ENCODE assay signal across 16 cellular contexts in the genomic region with DNA sequence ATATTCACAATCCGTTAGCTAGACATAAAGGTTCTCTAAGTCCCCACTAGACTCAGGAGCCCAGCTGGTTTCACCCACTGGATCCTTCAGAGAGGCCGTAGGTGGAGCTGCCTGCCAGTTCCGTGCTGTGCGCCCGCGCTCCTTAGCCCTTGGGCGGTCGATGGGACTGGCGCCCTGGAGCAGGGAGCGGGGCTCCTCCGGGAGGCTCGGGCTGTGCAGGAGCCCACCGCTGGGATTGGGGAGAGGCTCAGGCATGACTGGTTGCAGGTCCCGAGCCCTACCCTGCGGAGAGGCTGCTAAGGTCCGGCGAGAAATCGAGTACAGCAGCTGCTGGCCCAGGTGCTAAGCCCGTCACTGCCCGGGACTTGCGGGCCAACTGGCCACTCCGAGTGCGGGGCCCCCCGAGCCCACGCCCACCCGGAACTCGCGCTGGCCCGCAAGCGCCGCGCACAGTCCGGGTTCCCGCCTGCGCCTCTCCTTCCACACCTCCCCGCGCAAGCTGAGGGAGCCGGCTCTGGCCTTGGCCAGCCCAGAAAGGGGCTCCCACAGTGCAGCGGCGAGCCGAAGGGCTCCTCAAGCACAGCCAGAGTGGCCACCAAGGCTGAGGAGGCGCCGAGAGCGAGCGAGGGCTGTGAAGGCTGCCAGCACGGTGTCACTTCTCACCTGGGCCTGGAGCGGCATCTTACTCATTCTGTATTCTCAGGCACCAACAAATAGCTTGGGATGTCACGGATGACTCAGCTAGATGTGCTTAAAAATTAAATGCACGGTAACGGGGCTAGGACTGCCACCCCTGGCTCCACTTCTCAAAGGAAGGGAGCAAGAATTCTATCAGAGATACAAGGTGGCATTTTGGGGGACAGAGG. TPM values are rescaled to one million over a fixed set of nuclear protein-coding genes. Genes with fewer than 3 reads are reported as not detected.
DNase-seq lines count a peak whose midpoint lies in the region; ATAC-seq lines count a peak whose summit lies in the region.
"Had no signal": no experiment of that assay in that cellular context is flagged by ENCODE, and none has a peak within 500 bp of the region (broad histone marks: within the 10 kb centered on the region; RNA-seq: fewer than 3 reads in every experiment).

No MANE protein-coding gene starts in this region.

- peaks cover 2% of the 10 kb centered on the region for H3K36me3 Mint-ChIP-seq in activated CD4-positive, alpha-beta T cell treated with anti-CD3 and anti-CD28 coated beads, Interleukin-2, amount 10 ng/mL, durations not matched to agents 7 days and 5 days (ENCODE audit: low read depth)
- H3K36me3 Mint-ChIP-seq in activated naive CD8-positive, alpha-beta T cell treated with anti-CD3 and anti-CD28 coated beads, Interleukin-2, amount 10 ng/mL, durations not matched to agents 7 days and 5 days: no peaks in the 10 kb centered on the region
- H3K36me3 Mint-ChIP-seq: CD4-positive, alpha-beta memory T cell; WTC11 had no signal

- peak overlapping the region; percentile 71 for H3K4me3 Mint-ChIP-seq in activated CD4-positive, alpha-beta T cell treated with anti-CD3 and anti-CD28 coated beads, Interleukin-2, amount 10 ng/mL, durations not matched to agents 7 days and 5 days
- peak overlapping the region; percentile 80 for H3K4me3 Mint-ChIP-seq in activated naive CD8-positive, alpha-beta T cell treated with anti-CD3 and anti-CD28 coated beads, Interleukin-2, amount 10 ng/mL, durations not matched to agents 7 days and 5 days
- H3K4me3 Mint-ChIP-seq: WTC11 had no signal

- no peak for DNase-seq in activated CD4-positive, alpha-beta T cell treated with anti-CD3 and anti-CD28 coated beads, Interleukin-2, amount 10 ng/mL, durations not matched to agents 7 days and 5 days
- no peak for DNase-seq in activated CD4-positive, alpha-beta T cell treated with anti-CD3 and anti-CD28 coated beads, Interleukin-2, amount 50 U/mL, for 4 hours
- DNase-seq in M059J (ENCODE audit: low read depth) (peak; percentile 25), HT-29 (ENCODE audit: low spot score) (no peak)
- DNase-seq in activated naive CD8-positive, alpha-beta T cell treated with anti-CD3 and anti-CD28 coated beads, Interleukin-2, amount 10 ng/mL, durations not matched to agents 7 days and 5 days: no peak
- DNase-seq: activated T-cell treated with anti-CD3 and anti-CD28 coated beads for 4 hours; amygdala; CD4-positive, alpha-beta memory T cell; DMS79 treated with DMSO at 0.1 percent for 48 hours; NCI-H345; RPMI8226 had no signal

- no peak overlapping the region for H3K9ac ChIP-seq in skeletal muscle satellite cell (ENCODE audit: low read depth, low read length)

- H3K4me1 Mint-ChIP-seq in activated CD4-positive, alpha-beta T cell treated with anti-CD3 and anti-CD28 coated beads, Interleukin-2, amount 10 ng/mL, durations not matched to agents 7 days and 5 days: peaks cover 52% of the 10 kb centered on the region
- peaks cover 39% of the 10 kb centered on the region for H3K4me1 Mint-ChIP-seq in activated naive CD8-positive, alpha-beta T cell treated with anti-CD3 and anti-CD28 coated beads, Interleukin-2, amount 10 ng/mL, durations not matched to agents 7 days and 5 days
- H3K4me1 Mint-ChIP-seq: WTC11 had no signal

- peak overlapping the region; percentile 81 for H3K4me2 ChIP-seq in skeletal muscle satellite cell (ENCODE audit: low read length)
- H3K4me2 ChIP-seq: hepatocyte had no signal

- H3K36me3 ChIP-seq in skeletal muscle satellite cell (ENCODE audit: insufficient read depth, low read length): no peaks in the 10 kb centered on the region

- H3K9me3 ChIP-seq in skeletal muscle satellite cell (replicated peaks; ENCODE audit: low read length): no peaks in the 10 kb centered on the region

- peaks cover 18% of the 10 kb centered on the region for H3K4me1 ChIP-seq in skeletal muscle satellite cell (ENCODE audit: control insufficient read depth, insufficient read depth, low read length)

- H3K27me3 ChIP-seq in skeletal muscle satellite cell (ENCODE audit: control insufficient read depth, insufficient read depth, low read length): peaks cover 14% of the 10 kb centered on the region
- H3K27me3 ChIP-seq: hepatocyte had no signal

- H3K27me3 Mint-ChIP-seq in activated CD4-positive, alpha-beta T cell treated with anti-CD3 and anti-CD28 coated beads, Interleukin-2, amount 10 ng/mL, durations not matched to agents 7 days and 5 days: no peaks in the 10 kb centered on the region
- H3K27me3 Mint-ChIP-seq in activated naive CD8-positive, alpha-beta T cell treated with anti-CD3 and anti-CD28 coated beads, Interleukin-2, amount 10 ng/mL, durations not matched to agents 7 days and 5 days: no peaks in the 10 kb centered on the region
- H3K27me3 Mint-ChIP-seq: CD4-positive, alpha-beta memory T cell had no signal

- CTCF ChIA-PET in activated CD4-positive, alpha-beta T cell treated with anti-CD3 and anti-CD28 coated beads, Interleukin-2, amount 10 ng/mL, durations not matched to agents 7 days and 5 days (lab: Charles Lee): interaction anchor here (0.8 to 6.5 kb wide), 12 partner anchors 9 to 217 kb away, joined by 3 to 49 read pairs (median 3); no protein-coding TSS in a partner anchor

- ATAC-seq in activated naive CD8-positive, alpha-beta T cell treated with anti-CD3 and anti-CD28 coated beads, Interleukin-2, amount 10 ng/mL, durations not matched to agents 7 days and 5 days (ENCODE audit: low read depth): no peak
- ATAC-seq in GM21529 (IDR thresholded peaks at IDR 0.05; ENCODE audit: unreplicated experiment) (no peak), HG02884 (IDR thresholded peaks at IDR 0.05; ENCODE audit: unreplicated experiment) (no peak)
- ATAC-seq: WTC11 had no signal

- H3K9me3 Mint-ChIP-seq in activated CD4-positive, alpha-beta T cell treated with anti-CD3 and anti-CD28 coated beads, Interleukin-2, amount 10 ng/mL, durations not matched to agents 7 days and 5 days: peaks cover 2% of the 10 kb centered on the region
- no peaks in the 10 kb centered on the region for H3K9me3 Mint-ChIP-seq in activated naive CD8-positive, alpha-beta T cell treated with anti-CD3 and anti-CD28 coated beads, Interleukin-2, amount 10 ng/mL, durations not matched to agents 7 days and 5 days
- H3K9me3 Mint-ChIP-seq: CD4-positive, alpha-beta memory T cell had no signal

- H3K4me3 ChIP-seq in skeletal muscle satellite cell (ENCODE audit: low read length): no peak overlapping the region
- H3K4me3 ChIP-seq: hepatocyte had no signal

- POLR2A ChIA-PET in activated CD4-positive, alpha-beta T cell treated with anti-CD3 and anti-CD28 coated beads, Interleukin-2, amount 10 ng/mL, durations not matched to agents 7 days and 5 days (lab: Charles Lee): interaction anchor here (0.6 kb wide), 1 partner anchor 59 kb away, joined by 3 read pairs; no protein-coding TSS in a partner anchor
- POLR2A ChIA-PET in activated naive CD8-positive, alpha-beta T cell treated with anti-CD3 and anti-CD28 coated beads, Interleukin-2, amount 10 ng/mL, durations not matched to agents 7 days and 5 days (lab: Charles Lee): interaction anchor here (0.8 to 5.6 kb wide), 10 partner anchors 10 to 98 kb away, joined by 3 to 49 read pairs (median 6); partner anchors contain the start of gene IRF4

- peak overlapping the region; percentile 89 for H3K27ac Mint-ChIP-seq in activated CD4-positive, alpha-beta T cell treated with anti-CD3 and anti-CD28 coated beads, Interleukin-2, amount 10 ng/mL, durations not matched to agents 7 days and 5 days
- peak overlapping the region; percentile 93 for H3K27ac Mint-ChIP-seq in activated naive CD8-positive, alpha-beta T cell treated with anti-CD3 and anti-CD28 coated beads, Interleukin-2, amount 10 ng/mL, durations not matched to agents 7 days and 5 days
- H3K27ac Mint-ChIP-seq: WTC11 had no signal

RNA-seq across cellular contexts. Expression of gene IRF4, which starts 44.1 kb away (rescaled TPM):
- 100 to 1,000 TPM; 111 to 126 TPM for total RNA-seq in activated CD4-positive, alpha-beta T cell treated with anti-CD3 and anti-CD28 coated beads, Interleukin-2, amount 10 ng/mL, durations not matched to agents 7 days and 5 days
- 0.02 TPM in 1 of 2 replicates, not detected in the other for total RNA-seq in M059J (2014; rRNA removed; shearing (Covaris generic))
- total RNA-seq in activated naive CD8-positive, alpha-beta T cell treated with anti-CD3 and anti-CD28 coated beads, Interleukin-2, amount 10 ng/mL, durations not matched to agents 7 days and 5 days: 10 to 100 TPM; 94.2 to 95.1 TPM
- 0.22 and 4.8 TPM in 2 replicates for total RNA-seq in skeletal muscle satellite cell (2012; rRNA removed)
- not detected in 2 replicates for total RNA-seq in HT-29 (2014; rRNA removed; shearing (Covaris generic))

Comparison
In these comparisons a context has a peak if more than half of its experiments do, and no peak if none do; other contexts are left out.
1. RNA of gene IRF4, which starts 44.1 kb away (total RNA-seq): 111 to 126 TPM in activated CD4-positive, alpha-beta T cell treated with anti-CD3 and anti-CD28 coated beads, Interleukin-2, amount 10 ng/mL, durations not matched to agents 7 days and 5 days and 94.2 to 95.1 TPM in activated naive CD8-positive, alpha-beta T cell treated with anti-CD3 and anti-CD28 coated beads, Interleukin-2, amount 10 ng/mL, durations not matched to agents 7 days and 5 days; 0.02 TPM in M059J and not detected in HT-29; every median in the first group is over 10 times any median in the second.